In genomic region chr1:101181930-101182329, GRCh38 we compare ENCODE assay signal across 13 cellular contexts. TPM values are rescaled to one million over a fixed set of nuclear protein-coding genes. Genes with fewer than 3 reads are reported as not detected.
A peak's percentile ranks its signal among the peaks of the same experiment; 100 is the strongest.
DNase-seq lines count a peak whose midpoint lies in the region; ATAC-seq lines count a peak whose summit lies in the region.
"Had no signal": no experiment of that assay in that cellular context is flagged by ENCODE, and none has a peak within 500 bp of the region (broad histone marks: within the 10 kb centered on the region; RNA-seq: fewer than 3 reads in every experiment).

No MANE protein-coding gene starts in this region.

- H3K4me1 ChIP-seq in right cardiac atrium (ENCODE audit: control insufficient read depth, insufficient read depth, low read length) (peaks cover 3% of the 10 kb centered on the region), subcutaneous abdominal adipose tissue (ENCODE audit: control insufficient read depth in 5 of 5, insufficient read depth in 5 of 5, low read length in 5 of 5) (peaks cover 0 to 26% (median 0%) of the 10 kb centered on the region in 5 donors)

- H3K9ac ChIP-seq in subcutaneous abdominal adipose tissue (ENCODE audit: low read length in 5 of 5) = no peak overlapping the region

- H3K4me1 Mint-ChIP-seq in activated naive CD4-positive, alpha-beta T cell treated with anti-CD3 and anti-CD28 coated beads, Interleukin-2, amount 10 ng/mL, durations not matched to agents 7 days and 5 days = peaks cover 79% of the 10 kb centered on the region

- 65% methylated on average over 5 of the region's 5 CpGs for WGBS in right cardiac atrium

- peak overlapping the region; percentile 50 for H3K27ac Mint-ChIP-seq in activated naive CD4-positive, alpha-beta T cell treated with anti-CD3 and anti-CD28 coated beads, Interleukin-2, amount 10 ng/mL, durations not matched to agents 7 days and 5 days
- H3K27ac Mint-ChIP-seq: brain, IgD-negative memory B cell had no signal

- intact Hi-C loops in right cardiac atrium (cut with DNase I) = loop anchor here in 1 of 4 donors (10.0 kb wide), 1 partner anchor 53 kb away; the partner anchor contains the start of gene S1PR1

- peaks cover 6% of the 10 kb centered on the region for H3K9me3 Mint-ChIP-seq in activated naive CD4-positive, alpha-beta T cell treated with anti-CD3 and anti-CD28 coated beads, Interleukin-2, amount 10 ng/mL, durations not matched to agents 7 days and 5 days
- H3K9me3 Mint-ChIP-seq: brain, IgD-negative memory B cell had no signal

- H3K9me3 ChIP-seq in right cardiac atrium (ENCODE audit: control insufficient read depth, low read length) = no peaks in the 10 kb centered on the region
- no peaks in the 10 kb centered on the region for H3K9me3 ChIP-seq in subcutaneous abdominal adipose tissue (ENCODE audit: control insufficient read depth in 5 of 5, low read length in 5 of 5)

- H3K4me3 ChIP-seq in right cardiac atrium (ENCODE audit: low read length) (no peak overlapping the region), subcutaneous abdominal adipose tissue (ENCODE audit: low read depth in 1 of 5, low read length in 5 of 5) (no peak overlapping the region)

- H3K36me3 ChIP-seq in subcutaneous abdominal adipose tissue (ENCODE audit: control insufficient read depth in 5 of 5, insufficient read depth in 5 of 5, low read length in 5 of 5) = no peaks in the 10 kb centered on the region

- peak overlapping the region; percentile 55 for H3K27ac ChIP-seq in right cardiac atrium (ENCODE audit: low read length)
- H3K27ac ChIP-seq in subcutaneous abdominal adipose tissue (ENCODE audit: low read depth, low read length) = peak overlapping the region; percentile 2

- CTCF ChIA-PET in activated naive CD4-positive, alpha-beta T cell treated with anti-CD3 and anti-CD28 coated beads, Interleukin-2, amount 10 ng/mL, durations not matched to agents 7 days and 5 days (lab: Charles Lee) = interaction anchor here (1.6 kb wide), 2 partner anchors 54 to 57 kb away, joined by 4 to 5 read pairs; no protein-coding TSS in a partner anchor

- H3K4me3 Mint-ChIP-seq in activated naive CD4-positive, alpha-beta T cell treated with anti-CD3 and anti-CD28 coated beads, Interleukin-2, amount 10 ng/mL, durations not matched to agents 7 days and 5 days = no peak overlapping the region
- H3K4me3 Mint-ChIP-seq: brain; IgD-negative memory B cell; naive thymus-derived CD8-positive, alpha-beta T cell had no signal

- peak; percentile 77 to 95 for ATAC-seq in right cardiac atrium
- ATAC-seq: naive thymus-derived CD8-positive, alpha-beta T cell had no signal

- H3K36me3 Mint-ChIP-seq in activated naive CD4-positive, alpha-beta T cell treated with anti-CD3 and anti-CD28 coated beads, Interleukin-2, amount 10 ng/mL, durations not matched to agents 7 days and 5 days = peaks cover 5% of the 10 kb centered on the region
- H3K36me3 Mint-ChIP-seq: brain; naive thymus-derived CD8-positive, alpha-beta T cell had no signal

- no peaks in the 10 kb centered on the region for H3K27me3 ChIP-seq in right cardiac atrium (ENCODE audit: control insufficient read depth, insufficient read depth)
- no peaks in the 10 kb centered on the region for H3K27me3 ChIP-seq in subcutaneous abdominal adipose tissue (ENCODE audit: control insufficient read depth in 5 of 5, insufficient read depth in 4 of 5, low read length in 5 of 5)

- H3K27me3 Mint-ChIP-seq in activated naive CD4-positive, alpha-beta T cell treated with anti-CD3 and anti-CD28 coated beads, Interleukin-2, amount 10 ng/mL, durations not matched to agents 7 days and 5 days = no peaks in the 10 kb centered on the region
- H3K27me3 Mint-ChIP-seq: brain; IgD-negative memory B cell; naive thymus-derived CD8-positive, alpha-beta T cell had no signal

- no peak for DNase-seq in activated naive CD4-positive, alpha-beta T cell treated with anti-CD3 and anti-CD28 coated beads, Interleukin-2, amount 10 ng/mL, durations not matched to agents 7 days and 5 days
- no peak for DNase-seq in activated naive CD4-positive, alpha-beta T cell treated with anti-CD3 and anti-CD28 coated beads, Interleukin-2, amount 50 U/mL, for 16 hours
- DNase-seq in amniotic epithelial cell (ENCODE audit: low read depth) (peak; percentile 79), right cardiac atrium (peak in 1 of 3 donors; percentile 10), iPS-NIHi7 (ENCODE audit: extremely low spot score) (no peak), GM19238 (ENCODE audit: insufficient read length, low spot score) (no peak), NCI-H510A treated with DMSO at 0.1 percent for 48 hours (lab: John Stamatoyannopoulos, UW) (no peak)
- DNase-seq: DMS53; naive thymus-derived CD8-positive, alpha-beta T cell; NCI-H2029 had no signal

RNA-seq across cellular contexts. Expression of gene S1PR1, which starts 54.9 kb away (rescaled TPM):
- 10 to 100 TPM; 54.2 to 62.4 (median 59.8) TPM for total RNA-seq in right cardiac atrium
- 58.0 TPM for polyA plus RNA-seq in right cardiac atrium
